Comparison of ENCODE assay signal across 1 cellular context in the genomic region with DNA sequence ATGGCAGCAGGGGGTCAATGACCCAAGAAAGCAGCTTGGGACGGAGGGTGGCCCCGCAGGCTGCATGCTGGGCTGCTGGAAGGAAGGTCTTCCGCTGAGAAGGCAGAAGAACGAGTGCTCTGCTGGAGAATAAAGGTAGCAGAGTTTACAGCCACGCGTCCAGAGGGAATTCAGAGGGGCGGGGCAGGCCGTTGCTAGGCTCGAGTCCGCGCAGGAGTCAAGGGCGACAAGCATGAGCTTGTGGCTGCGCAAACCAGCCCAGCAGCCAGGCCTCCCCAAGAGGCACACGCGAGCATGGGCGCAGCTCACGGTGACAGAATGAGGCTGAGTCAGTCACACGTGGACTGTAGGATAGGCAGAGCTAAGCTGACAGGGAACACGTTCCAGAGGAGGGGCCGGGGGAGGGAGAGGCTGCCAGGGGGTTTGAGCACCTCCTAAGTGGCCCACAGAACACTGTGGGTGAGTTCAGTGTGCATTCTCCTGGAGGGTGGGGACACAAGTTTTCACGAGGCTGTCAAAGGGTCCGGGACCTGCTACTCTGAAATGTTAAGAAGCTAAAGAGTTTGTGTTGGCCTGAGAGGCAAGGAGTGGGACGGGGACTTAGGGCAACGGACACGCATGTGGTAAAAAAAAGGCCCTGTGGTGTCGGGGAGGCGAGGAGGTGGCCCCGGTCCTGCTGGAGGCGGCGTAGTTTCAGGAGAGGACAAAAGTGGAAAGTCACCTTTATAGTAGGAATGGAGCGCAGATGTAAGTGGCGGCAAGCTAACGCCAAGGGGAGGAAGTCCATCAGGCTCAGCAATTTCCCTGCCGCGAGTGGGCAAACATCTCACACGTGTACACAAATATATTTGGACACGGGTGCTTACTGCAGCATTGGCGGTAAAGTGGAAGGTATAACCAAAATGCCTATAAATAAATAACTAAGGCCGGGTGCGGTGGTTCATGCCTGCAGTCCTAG.
TF ChIP-seq lines count a peak whose summit lies in the region.

No MANE protein-coding gene starts in this region.

TF ChIP-seq in HepG2, 621 proteins besides CTCF, POLR2A, EP300 and RAD21 (continued from another document and continues in another):
- TF ChIP-seq PAF1 (CRISPR knock-in tag; IDR thresholded peaks at IDR 0.05) (no peak), AGO1 (IDR thresholded peaks at IDR 0.05; ENCODE audit: low read depth, low read length, poor library complexity, severe bottlenecking) (no peak), SAP130 (CRISPR knock-in tag; IDR thresholded peaks at IDR 0.05; ENCODE audit: low read depth) (peak; percentile 45; the same call in 1 of the 2 replicates), CHD2 (IDR thresholded peaks at IDR 0.05; ENCODE audit: low read depth, low read length) (no peak), RFXANK (CRISPR knock-in tag; IDR thresholded peaks at IDR 0.05) (no peak), IRX3 (CRISPR knock-in tag; IDR thresholded peaks at IDR 0.05; ENCODE audit: borderline replicate concordance, low read depth) (no peak), NR3C1 (CRISPR knock-in tag; IDR thresholded peaks at IDR 0.05) (no peak), KAT2B (IDR thresholded peaks at IDR 0.05; ENCODE audit: borderline replicate concordance, low read depth, low read length) (no peak), ZNF75D (CRISPR knock-in tag; IDR thresholded peaks at IDR 0.05; ENCODE audit: borderline replicate concordance) (no peak), MAFF (IDR thresholded peaks at IDR 0.05; ENCODE audit: low read depth, low read length) (no peak), SP5 (CRISPR knock-in tag; IDR thresholded peaks at IDR 0.05; ENCODE audit: borderline replicate concordance, low read depth) (peak; percentile 73), ZC3H13 (CRISPR knock-in tag; IDR thresholded peaks at IDR 0.05) (no peak), STAT5B (CRISPR knock-in tag; IDR thresholded peaks at IDR 0.05) (no peak), NFE2L2 (IDR thresholded peaks at IDR 0.05; ENCODE audit: low read length) (no peak), ZNF296 (CRISPR knock-in tag; conservative IDR thresholded peaks at IDR 0.05) (no peak), SNRNP70 (IDR thresholded peaks at IDR 0.05; ENCODE audit: low read depth, low read length) (no peak), ZNF207 (IDR thresholded peaks at IDR 0.05; ENCODE audit: borderline replicate concordance) (no peak), BCL6 (CRISPR knock-in tag; IDR thresholded peaks at IDR 0.05) (0 out of 2 replicates have a peak, but pooled peaks have one; percentile 25), ZFP37 (CRISPR knock-in tag; IDR thresholded peaks at IDR 0.05; ENCODE audit: borderline replicate concordance) (no peak), HNRNPLL (IDR thresholded peaks at IDR 0.05; ENCODE audit: low read depth, low read length, poor library complexity, severe bottlenecking) (peak; percentile 66), ZFY (CRISPR knock-in tag; IDR thresholded peaks at IDR 0.05) (0 out of 2 replicates have a peak, but pooled peaks have one; percentile 5)
- TF ChIP-seq, protein P1, sequence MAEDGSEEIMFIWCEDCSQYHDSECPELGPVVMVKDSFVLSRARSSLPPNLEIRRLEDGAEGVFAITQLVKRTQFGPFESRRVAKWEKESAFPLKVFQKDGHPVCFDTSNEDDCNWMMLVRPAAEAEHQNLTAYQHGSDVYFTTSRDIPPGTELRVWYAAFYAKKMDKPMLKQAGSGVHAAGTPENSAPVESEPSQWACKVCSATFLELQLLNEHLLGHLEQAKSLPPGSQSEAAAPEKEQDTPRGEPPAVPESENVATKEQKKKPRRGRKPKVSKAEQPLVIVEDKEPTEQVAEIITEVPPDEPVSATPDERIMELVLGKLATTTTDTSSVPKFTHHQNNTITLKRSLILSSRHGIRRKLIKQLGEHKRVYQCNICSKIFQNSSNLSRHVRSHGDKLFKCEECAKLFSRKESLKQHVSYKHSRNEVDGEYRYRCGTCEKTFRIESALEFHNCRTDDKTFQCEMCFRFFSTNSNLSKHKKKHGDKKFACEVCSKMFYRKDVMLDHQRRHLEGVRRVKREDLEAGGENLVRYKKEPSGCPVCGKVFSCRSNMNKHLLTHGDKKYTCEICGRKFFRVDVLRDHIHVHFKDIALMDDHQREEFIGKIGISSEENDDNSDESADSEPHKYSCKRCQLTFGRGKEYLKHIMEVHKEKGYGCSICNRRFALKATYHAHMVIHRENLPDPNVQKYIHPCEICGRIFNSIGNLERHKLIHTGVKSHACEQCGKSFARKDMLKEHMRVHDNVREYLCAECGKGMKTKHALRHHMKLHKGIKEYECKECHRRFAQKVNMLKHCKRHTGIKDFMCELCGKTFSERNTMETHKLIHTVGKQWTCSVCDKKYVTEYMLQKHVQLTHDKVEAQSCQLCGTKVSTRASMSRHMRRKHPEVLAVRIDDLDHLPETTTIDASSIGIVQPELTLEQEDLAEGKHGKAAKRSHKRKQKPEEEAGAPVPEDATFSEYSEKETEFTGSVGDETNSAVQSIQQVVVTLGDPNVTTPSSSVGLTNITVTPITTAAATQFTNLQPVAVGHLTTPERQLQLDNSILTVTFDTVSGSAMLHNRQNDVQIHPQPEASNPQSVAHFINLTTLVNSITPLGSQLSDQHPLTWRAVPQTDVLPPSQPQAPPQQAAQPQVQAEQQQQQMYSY (CRISPR knock-in tag; IDR thresholded peaks at IDR 0.05): no peak
- TF ChIP-seq, protein P2, sequence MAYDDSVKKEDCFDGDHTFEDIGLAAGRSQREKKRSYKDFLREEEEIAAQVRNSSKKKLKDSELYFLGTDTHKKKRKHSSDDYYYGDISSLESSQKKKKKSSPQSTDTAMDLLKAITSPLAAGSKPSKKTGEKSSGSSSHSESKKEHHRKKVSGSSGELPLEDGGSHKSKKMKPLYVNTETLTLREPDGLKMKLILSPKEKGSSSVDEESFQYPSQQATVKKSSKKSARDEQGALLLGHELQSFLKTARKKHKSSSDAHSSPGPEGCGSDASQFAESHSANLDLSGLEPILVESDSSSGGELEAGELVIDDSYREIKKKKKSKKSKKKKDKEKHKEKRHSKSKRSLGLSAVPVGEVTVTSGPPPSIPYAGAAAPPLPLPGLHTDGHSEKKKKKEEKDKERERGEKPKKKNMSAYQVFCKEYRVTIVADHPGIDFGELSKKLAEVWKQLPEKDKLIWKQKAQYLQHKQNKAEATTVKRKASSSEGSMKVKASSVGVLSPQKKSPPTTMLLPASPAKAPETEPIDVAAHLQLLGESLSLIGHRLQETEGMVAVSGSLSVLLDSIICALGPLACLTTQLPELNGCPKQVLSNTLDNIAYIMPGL (CRISPR knock-in tag; IDR thresholded peaks at IDR 0.05; ENCODE audit: borderline replicate concordance in 1 of 2, low read depth in 1 of 2): no peak
- TF ChIP-seq, protein P3, sequence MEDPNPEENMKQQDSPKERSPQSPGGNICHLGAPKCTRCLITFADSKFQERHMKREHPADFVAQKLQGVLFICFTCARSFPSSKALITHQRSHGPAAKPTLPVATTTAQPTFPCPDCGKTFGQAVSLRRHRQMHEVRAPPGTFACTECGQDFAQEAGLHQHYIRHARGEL (CRISPR knock-in tag; IDR thresholded peaks at IDR 0.05): no peak
- TF ChIP-seq, protein P4, sequence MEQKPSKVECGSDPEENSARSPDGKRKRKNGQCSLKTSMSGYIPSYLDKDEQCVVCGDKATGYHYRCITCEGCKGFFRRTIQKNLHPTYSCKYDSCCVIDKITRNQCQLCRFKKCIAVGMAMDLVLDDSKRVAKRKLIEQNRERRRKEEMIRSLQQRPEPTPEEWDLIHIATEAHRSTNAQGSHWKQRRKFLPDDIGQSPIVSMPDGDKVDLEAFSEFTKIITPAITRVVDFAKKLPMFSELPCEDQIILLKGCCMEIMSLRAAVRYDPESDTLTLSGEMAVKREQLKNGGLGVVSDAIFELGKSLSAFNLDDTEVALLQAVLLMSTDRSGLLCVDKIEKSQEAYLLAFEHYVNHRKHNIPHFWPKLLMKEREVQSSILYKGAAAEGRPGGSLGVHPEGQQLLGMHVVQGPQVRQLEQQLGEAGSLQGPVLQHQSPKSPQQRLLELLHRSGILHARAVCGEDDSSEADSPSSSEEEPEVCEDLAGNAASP (CRISPR knock-in tag; IDR thresholded peaks at IDR 0.05; ENCODE audit: borderline replicate concordance): no peak
- TF ChIP-seq, protein P5, sequence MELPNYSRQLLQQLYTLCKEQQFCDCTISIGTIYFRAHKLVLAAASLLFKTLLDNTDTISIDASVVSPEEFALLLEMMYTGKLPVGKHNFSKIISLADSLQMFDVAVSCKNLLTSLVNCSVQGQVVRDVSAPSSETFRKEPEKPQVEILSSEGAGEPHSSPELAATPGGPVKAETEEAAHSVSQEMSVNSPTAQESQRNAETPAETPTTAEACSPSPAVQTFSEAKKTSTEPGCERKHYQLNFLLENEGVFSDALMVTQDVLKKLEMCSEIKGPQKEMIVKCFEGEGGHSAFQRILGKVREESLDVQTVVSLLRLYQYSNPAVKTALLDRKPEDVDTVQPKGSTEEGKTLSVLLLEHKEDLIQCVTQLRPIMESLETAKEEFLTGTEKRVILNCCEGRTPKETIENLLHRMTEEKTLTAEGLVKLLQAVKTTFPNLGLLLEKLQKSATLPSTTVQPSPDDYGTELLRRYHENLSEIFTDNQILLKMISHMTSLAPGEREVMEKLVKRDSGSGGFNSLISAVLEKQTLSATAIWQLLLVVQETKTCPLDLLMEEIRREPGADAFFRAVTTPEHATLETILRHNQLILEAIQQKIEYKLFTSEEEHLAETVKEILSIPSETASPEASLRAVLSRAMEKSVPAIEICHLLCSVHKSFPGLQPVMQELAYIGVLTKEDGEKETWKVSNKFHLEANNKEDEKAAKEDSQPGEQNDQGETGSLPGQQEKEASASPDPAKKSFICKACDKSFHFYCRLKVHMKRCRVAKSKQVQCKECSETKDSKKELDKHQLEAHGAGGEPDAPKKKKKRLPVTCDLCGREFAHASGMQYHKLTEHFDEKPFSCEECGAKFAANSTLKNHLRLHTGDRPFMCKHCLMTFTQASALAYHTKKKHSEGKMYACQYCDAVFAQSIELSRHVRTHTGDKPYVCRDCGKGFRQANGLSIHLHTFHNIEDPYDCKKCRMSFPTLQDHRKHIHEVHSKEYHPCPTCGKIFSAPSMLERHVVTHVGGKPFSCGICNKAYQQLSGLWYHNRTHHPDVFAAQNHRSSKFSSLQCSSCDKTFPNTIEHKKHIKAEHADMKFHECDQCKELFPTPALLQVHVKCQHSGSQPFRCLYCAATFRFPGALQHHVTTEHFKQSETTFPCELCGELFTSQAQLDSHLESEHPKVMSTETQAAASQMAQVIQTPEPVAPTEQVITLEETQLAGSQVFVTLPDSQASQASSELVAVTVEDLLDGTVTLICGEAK (IDR thresholded peaks at IDR 0.05): no peak
- TF ChIP-seq, protein P5 (CRISPR knock-in tag; IDR thresholded peaks at IDR 0.05): no peak
- TF ChIP-seq, protein P6, sequence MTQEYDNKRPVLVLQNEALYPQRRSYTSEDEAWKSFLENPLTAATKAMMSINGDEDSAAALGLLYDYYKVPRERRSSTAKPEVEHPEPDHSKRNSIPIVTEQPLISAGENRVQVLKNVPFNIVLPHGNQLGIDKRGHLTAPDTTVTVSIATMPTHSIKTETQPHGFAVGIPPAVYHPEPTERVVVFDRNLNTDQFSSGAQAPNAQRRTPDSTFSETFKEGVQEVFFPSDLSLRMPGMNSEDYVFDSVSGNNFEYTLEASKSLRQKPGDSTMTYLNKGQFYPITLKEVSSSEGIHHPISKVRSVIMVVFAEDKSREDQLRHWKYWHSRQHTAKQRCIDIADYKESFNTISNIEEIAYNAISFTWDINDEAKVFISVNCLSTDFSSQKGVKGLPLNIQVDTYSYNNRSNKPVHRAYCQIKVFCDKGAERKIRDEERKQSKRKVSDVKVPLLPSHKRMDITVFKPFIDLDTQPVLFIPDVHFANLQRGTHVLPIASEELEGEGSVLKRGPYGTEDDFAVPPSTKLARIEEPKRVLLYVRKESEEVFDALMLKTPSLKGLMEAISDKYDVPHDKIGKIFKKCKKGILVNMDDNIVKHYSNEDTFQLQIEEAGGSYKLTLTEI (CRISPR knock-in tag; conservative IDR thresholded peaks at IDR 0.05): no peak
- TF ChIP-seq, protein P7, sequence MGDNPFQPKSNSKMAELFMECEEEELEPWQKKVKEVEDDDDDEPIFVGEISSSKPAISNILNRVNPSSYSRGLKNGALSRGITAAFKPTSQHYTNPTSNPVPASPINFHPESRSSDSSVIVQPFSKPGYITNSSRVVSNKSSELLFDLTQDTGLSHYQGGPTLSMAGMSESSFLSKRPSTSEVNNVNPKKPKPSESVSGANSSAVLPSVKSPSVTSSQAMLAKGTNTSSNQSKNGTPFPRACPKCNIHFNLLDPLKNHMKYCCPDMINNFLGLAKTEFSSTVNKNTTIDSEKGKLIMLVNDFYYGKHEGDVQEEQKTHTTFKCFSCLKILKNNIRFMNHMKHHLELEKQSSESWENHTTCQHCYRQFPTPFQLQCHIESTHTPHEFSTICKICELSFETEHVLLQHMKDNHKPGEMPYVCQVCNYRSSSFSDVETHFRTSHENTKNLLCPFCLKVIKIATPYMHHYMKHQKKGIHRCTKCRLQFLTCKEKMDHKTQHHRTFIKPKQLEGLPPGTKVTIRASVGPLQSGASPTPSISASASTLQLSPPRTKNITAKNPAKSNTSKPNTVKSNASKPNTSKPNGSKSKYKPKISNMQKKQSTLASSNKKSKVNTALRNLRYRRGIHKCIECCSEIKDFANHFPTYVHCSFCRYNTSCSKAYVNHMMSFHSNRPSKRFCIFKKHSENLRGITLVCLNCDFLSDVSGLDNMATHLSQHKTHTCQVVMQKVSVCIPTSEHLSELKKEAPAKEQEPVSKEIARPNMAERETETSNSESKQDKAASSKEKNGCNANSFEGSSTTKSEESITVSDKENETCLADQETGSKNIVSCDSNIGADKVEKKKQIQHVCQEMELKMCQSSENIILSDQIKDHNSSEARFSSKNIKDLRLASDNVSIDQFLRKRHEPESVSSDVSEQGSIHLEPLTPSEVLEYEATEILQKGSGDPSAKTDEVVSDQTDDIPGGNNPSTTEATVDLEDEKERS (CRISPR knock-in tag; IDR thresholded peaks at IDR 0.05): no peak
- TF ChIP-seq, protein P8, sequence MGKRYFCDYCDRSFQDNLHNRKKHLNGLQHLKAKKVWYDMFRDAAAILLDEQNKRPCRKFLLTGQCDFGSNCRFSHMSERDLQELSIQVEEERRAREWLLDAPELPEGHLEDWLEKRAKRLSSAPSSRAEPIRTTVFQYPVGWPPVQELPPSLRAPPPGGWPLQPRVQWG (CRISPR knock-in tag; IDR thresholded peaks at IDR 0.05; ENCODE audit: borderline replicate concordance, low read depth): no peak
